8 cellular contexts compared by ENCODE assay signal in the genomic region with DNA sequence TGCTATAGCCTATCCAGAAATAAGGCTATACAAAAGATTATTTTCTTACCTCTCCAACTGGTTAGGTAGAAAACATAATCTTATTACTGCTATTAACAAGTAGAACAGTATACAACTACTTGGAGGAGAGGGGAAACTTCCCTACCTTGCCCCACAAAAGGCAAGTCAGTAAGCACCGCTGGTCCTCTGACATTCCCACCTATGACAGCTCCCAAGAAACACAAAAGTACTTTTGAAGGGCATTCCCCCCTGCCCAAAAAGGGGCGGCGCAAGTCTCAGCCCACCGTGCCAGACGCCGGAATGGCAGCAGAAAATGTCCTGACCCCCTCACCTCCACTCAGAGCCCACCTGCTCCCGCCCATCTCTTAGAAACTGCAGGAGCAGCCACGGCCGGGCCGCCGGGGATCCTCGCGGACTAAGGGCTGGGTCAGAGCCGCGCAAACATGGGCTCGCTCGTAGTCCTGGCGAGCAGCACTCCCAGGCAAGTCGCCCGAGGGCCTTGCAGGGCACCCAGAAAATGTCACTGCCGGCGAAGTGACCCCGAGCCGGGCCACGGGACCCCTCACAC. TPM values are rescaled to one million over a fixed set of nuclear protein-coding genes. Genes with fewer than 3 reads are reported as not detected.
DNase-seq lines count a peak whose midpoint lies in the region; ATAC-seq and TF ChIP-seq lines count a peak whose summit lies in the region.

No MANE protein-coding gene starts in this region.

- CTCF ChIA-PET in activated naive CD4-positive, alpha-beta T cell treated with anti-CD3 and anti-CD28 coated beads, Interleukin-2, amount 10 ng/mL, durations not matched to agents 7 days and 5 days (lab: Charles Lee): interaction anchor here (1.6 kb wide), 1 partner anchor 37 kb away, joined by 6 read pairs; a partner anchor contains a TSS
- CTCF ChIA-PET in PC-3 (lab: Charles Lee): no interaction called here

- peak overlapping the region; percentile 97 for H3K4me2 ChIP-seq in PC-3 (ENCODE audit: low read length)

- peaks cover 32% of the 10 kb centered on the region for H3K4me1 Mint-ChIP-seq in activated naive CD4-positive, alpha-beta T cell treated with anti-CD3 and anti-CD28 coated beads, Interleukin-2, amount 10 ng/mL, durations not matched to agents 7 days and 5 days

- peak overlapping the region; percentile 88; the same call in 1 of the 2 replicates for H3K27ac ChIP-seq in PC-3 (ENCODE audit: low read length)
- H3K27ac ChIP-seq in ectodermal cell (ENCODE audit: insufficient read depth, low read depth, low read length, poor library complexity, severe bottlenecking): peak overlapping the region; percentile 60
- peak overlapping the region; percentile 53 for H3K27ac ChIP-seq in mesodermal cell (ENCODE audit: low read depth, low read length, severe bottlenecking)

- BruUV-seq in PC-3 (replicated peaks; lab: Mats Ljungman, UMichigan): TSS peak; percentile 38

- peak overlapping the region; percentile 94 for H3K4me3 Mint-ChIP-seq in activated naive CD4-positive, alpha-beta T cell treated with anti-CD3 and anti-CD28 coated beads, Interleukin-2, amount 10 ng/mL, durations not matched to agents 7 days and 5 days

- peak overlapping the region; percentile 93 for H3K27ac Mint-ChIP-seq in activated naive CD4-positive, alpha-beta T cell treated with anti-CD3 and anti-CD28 coated beads, Interleukin-2, amount 10 ng/mL, durations not matched to agents 7 days and 5 days

- DNase-seq in activated naive CD4-positive, alpha-beta T cell treated with anti-CD3 and anti-CD28 coated beads, Interleukin-2, amount 10 ng/mL, durations not matched to agents 7 days and 5 days: peak; percentile 50
- no peak for DNase-seq in activated naive CD4-positive, alpha-beta T cell treated with anti-CD3 and anti-CD28 coated beads, Interleukin-2, amount 50 U/mL, for 16 hours
- DNase-seq in PC-3: peak; percentile 6
- no peak for DNase-seq in dedifferentiated amniotic fluid mesenchymal stem cell (ENCODE audit: extremely low spot score)
- DNase-seq in islet precursor cell: no peak

- peak overlapping the region; percentile 97 for H2AFZ ChIP-seq in PC-3 (ENCODE audit: low read length)

- H3K9me2 ChIP-seq in PC-3 (replicated peaks; ENCODE audit: low read length): no peaks in the 10 kb centered on the region

- H3K4me1 ChIP-seq in PC-3 (ENCODE audit: insufficient read depth, low read length): peaks cover 23% of the 10 kb centered on the region
- H3K4me1 ChIP-seq in ectodermal cell (ENCODE audit: control insufficient read depth, insufficient read depth, low read length): peaks cover 6% of the 10 kb centered on the region
- H3K4me1 ChIP-seq in mesodermal cell (ENCODE audit: control insufficient read depth, insufficient read depth, low read length, poor library complexity, severe bottlenecking): peaks cover 4% of the 10 kb centered on the region

- H3K27me3 Mint-ChIP-seq in activated naive CD4-positive, alpha-beta T cell treated with anti-CD3 and anti-CD28 coated beads, Interleukin-2, amount 10 ng/mL, durations not matched to agents 7 days and 5 days: no peaks in the 10 kb centered on the region

- peaks cover 19% of the 10 kb centered on the region for H3K36me3 Mint-ChIP-seq in activated naive CD4-positive, alpha-beta T cell treated with anti-CD3 and anti-CD28 coated beads, Interleukin-2, amount 10 ng/mL, durations not matched to agents 7 days and 5 days

- POLR2A ChIA-PET in PC-3 (lab: Charles Lee; ENCODE audit: unreplicated experiment): interaction anchor here (0.7 kb wide), 1 partner anchor 39 kb away, joined by 4 read pairs; no protein-coding TSS in a partner anchor

- no peaks in the 10 kb centered on the region for H3K9me3 Mint-ChIP-seq in activated naive CD4-positive, alpha-beta T cell treated with anti-CD3 and anti-CD28 coated beads, Interleukin-2, amount 10 ng/mL, durations not matched to agents 7 days and 5 days

- peak overlapping the region; percentile 94 for H3K9ac ChIP-seq in PC-3 (ENCODE audit: low read length)

- intact Hi-C loops in PC-3 (cut with micrococcal nuclease): loop anchor here (5.0 kb wide), 1 partner anchor 97 kb away; a partner anchor contains a TSS

- no peaks in the 10 kb centered on the region; the same call in 1 of the 2 replicates for H3K36me3 ChIP-seq in PC-3 (ENCODE audit: low read depth, low read length)
- H3K36me3 ChIP-seq in ectodermal cell (ENCODE audit: control insufficient read depth, insufficient read depth, low read length): no peaks in the 10 kb centered on the region
- H3K36me3 ChIP-seq in mesodermal cell (ENCODE audit: control insufficient read depth, insufficient read depth, low read length): peaks cover 26% of the 10 kb centered on the region

- H3K27me3 ChIP-seq in PC-3 (ENCODE audit: low read length): no peaks in the 10 kb centered on the region
- no peaks in the 10 kb centered on the region for H3K27me3 ChIP-seq in ectodermal cell (ENCODE audit: control insufficient read depth, insufficient read depth, low read length, poor library complexity, severe bottlenecking)

- WGBS in ectodermal cell, 2 experiments: 0% methylated on average over 25 of the region's 25 CpGs
- 0 to 1% methylated on average over 16 to 19 of the region's 25 CpGs for WGBS in mesodermal cell (ENCODE audit: insufficient coverage in 2 of 2), 2 experiments

- H3K9me3 ChIP-seq in PC-3 (ENCODE audit: low read length) (no peaks in the 10 kb centered on the region), ectodermal cell (ENCODE audit: control insufficient read depth, low read length) (no peaks in the 10 kb centered on the region), mesodermal cell (ENCODE audit: control insufficient read depth, low read length) (no peaks in the 10 kb centered on the region)

- ATAC-seq in HG02678 (IDR thresholded peaks at IDR 0.05; ENCODE audit: unreplicated experiment): peak; percentile 33
- ATAC-seq in PC-3: peak; percentile 22

- no peaks in the 10 kb centered on the region for H4K20me1 ChIP-seq in PC-3 (ENCODE audit: low read length)

- H3K4me3 ChIP-seq in PC-3 (ENCODE audit: low read length) (peak overlapping the region; percentile 97), ectodermal cell (ENCODE audit: insufficient read depth, low read depth, low read length) (peak overlapping the region; percentile 99), mesodermal cell (ENCODE audit: extremely low read depth, insufficient read depth, low read length, poor library complexity, severe bottlenecking) (peak overlapping the region; percentile 97)

- H3F3A ChIP-seq in PC-3 (ENCODE audit: low read length, unreplicated experiment): peaks cover 3% of the 10 kb centered on the region

- H3K79me2 ChIP-seq in PC-3 (ENCODE audit: low read length): peaks cover 44% of the 10 kb centered on the region

- no peak for TF ChIP-seq CTCF in PC-3 (conservative IDR thresholded peaks at IDR 0.05; ENCODE audit: low read depth, low read length)

RNA-seq across cellular contexts. Expression of a gene that starts 0.4 kb away (rescaled TPM):
- total RNA-seq in PC-3 (2014; rRNA removed): 29.3 and 35.0 TPM in 2 replicates
- 51.2 TPM for polyA plus RNA-seq in ectodermal cell (2013, experiment 1 of 4)
- polyA plus RNA-seq in ectodermal cell (2013, experiment 2 of 4): 59.1 TPM
- 46.7 TPM for polyA plus RNA-seq in ectodermal cell (2013, experiment 3 of 4)
- 46.5 TPM for polyA plus RNA-seq in ectodermal cell (2013, experiment 4 of 4)
- 44.1 TPM for polyA plus RNA-seq in mesodermal cell (2013, experiment 1 of 2)
- 49.5 TPM for polyA plus RNA-seq in mesodermal cell (2013, experiment 2 of 2)

RNA-seq across cellular contexts. Expression of a gene that starts 36.9 kb away (rescaled TPM):
- total RNA-seq in PC-3 (2014; rRNA removed): 22.2 and 27.0 TPM in 2 replicates
- polyA plus RNA-seq in ectodermal cell (2013, experiment 1 of 4): 54.7 TPM
- 50.9 TPM for polyA plus RNA-seq in ectodermal cell (2013, experiment 2 of 4)
- polyA plus RNA-seq in ectodermal cell (2013, experiment 3 of 4): 41.3 TPM
- 40.6 TPM for polyA plus RNA-seq in ectodermal cell (2013, experiment 4 of 4)
- 21.9 TPM for polyA plus RNA-seq in mesodermal cell (2013, experiment 1 of 2)
- 23.5 TPM for polyA plus RNA-seq in mesodermal cell (2013, experiment 2 of 2)

Comparison
In these comparisons a context has a peak if more than half of its experiments do, and no peak if none do; other contexts are left out.
1. DNase-seq: peak in activated naive CD4-positive, alpha-beta T cell treated with anti-CD3 and anti-CD28 coated beads, Interleukin-2, amount 10 ng/mL, durations not matched to agents 7 days and 5 days (single experiment) and PC-3 (single experiment); none in activated naive CD4-positive, alpha-beta T cell treated with anti-CD3 and anti-CD28 coated beads, Interleukin-2, amount 50 U/mL, for 16 hours (single experiment), dedifferentiated amniotic fluid mesenchymal stem cell (single experiment) and islet precursor cell (single experiment).
2. Peak in every context shown above with its lines, with median percentiles within 50 percentile points of each other: H3K27ac ChIP-seq and H3K4me3 ChIP-seq.